ENCODE assay signal across 17 cellular contexts in the genomic region with DNA sequence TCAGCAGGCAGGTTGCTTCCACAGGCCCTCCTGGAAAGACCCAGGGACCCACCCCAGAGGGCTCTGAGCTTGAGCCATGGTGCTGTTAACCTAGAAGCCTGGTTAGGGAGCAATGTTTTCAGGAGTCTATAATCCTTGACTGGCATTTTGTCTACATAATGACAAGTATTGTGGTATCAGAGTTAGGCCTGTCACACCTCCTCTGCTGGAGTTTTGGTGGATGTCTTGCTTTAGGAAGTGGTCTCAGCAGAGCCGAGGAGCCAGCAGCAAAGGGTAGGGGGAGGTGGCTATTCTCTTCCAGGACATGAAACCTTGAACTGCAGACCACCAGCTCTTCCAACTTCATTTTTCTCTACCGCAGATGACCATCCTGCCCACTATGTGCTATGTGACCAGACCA.
DNase-seq lines count a peak whose midpoint lies in the region; ATAC-seq and TF ChIP-seq lines count a peak whose summit lies in the region.
"Had no signal": no experiment of that assay in that cellular context is flagged by ENCODE, and none has a peak within 500 bp of the region (broad histone marks: within the 10 kb centered on the region; RNA-seq: fewer than 3 reads in every experiment).

No MANE protein-coding gene starts in this region.

- no peaks in the 10 kb centered on the region for H3K27me3 ChIP-seq in esophagus muscularis mucosa
- no peaks in the 10 kb centered on the region for H3K27me3 ChIP-seq in vagina
- H3K27me3 ChIP-seq in right lobe of liver = no peaks in the 10 kb centered on the region
- H3K27me3 ChIP-seq: BLaER1 treated with 17β-estradiol and CSF1 and Interleukin-3, amounts not matched to agents 10 nM and 100 nM had no signal

- 93% methylated on average over 2 of the region's 2 CpGs for WGBS in esophagus muscularis mucosa
- 92% methylated on average over 2 of the region's 2 CpGs for WGBS in right lobe of liver (ENCODE audit: insufficient coverage, low coverage, low lambda C conversion rate, missing lambda C conversion rate)

- TF ChIP-seq CTCF in VCaP (conservative IDR thresholded peaks at IDR 0.05) (no peak), esophagus muscularis mucosa (IDR thresholded peaks at IDR 0.05) (no peak), vagina (IDR thresholded peaks at IDR 0.05) (no peak), right lobe of liver (IDR thresholded peaks at IDR 0.05) (no peak)

- H3K36me3 ChIP-seq in esophagus muscularis mucosa (no peaks in the 10 kb centered on the region), vagina (no peaks in the 10 kb centered on the region), right lobe of liver (no peaks in the 10 kb centered on the region)
- H3K36me3 ChIP-seq: BLaER1 treated with 17β-estradiol and CSF1 and Interleukin-3, amounts not matched to agents 10 nM and 100 nM had no signal

- intact Hi-C loops in esophagus muscularis mucosa (cut with DNase I) (no loop called here), vagina (cut with DNase I) (no loop called here), right lobe of liver (cut with DNase I) (no loop called here)

- H3K9me3 ChIP-seq in esophagus muscularis mucosa (no peaks in the 10 kb centered on the region), vagina (no peaks in the 10 kb centered on the region), right lobe of liver (no peaks in the 10 kb centered on the region)
- H3K9me3 ChIP-seq: A549; BLaER1 treated with 17β-estradiol and CSF1 and Interleukin-3, amounts not matched to agents 10 nM and 100 nM; Caco-2 had no signal

- TF ChIP-seq EP300 in esophagus muscularis mucosa (IDR thresholded peaks at IDR 0.05) = no peak

- H3K27ac ChIP-seq in VCaP (peak overlapping the region; percentile 97; the same call in 1 of the 2 replicates), esophagus muscularis mucosa (replicated peaks in 1 of 4) (no peak overlapping the region), vagina (no peak overlapping the region), right lobe of liver (no peak overlapping the region)
- H3K27ac ChIP-seq: 22Rv1; A549; BLaER1 treated with 17β-estradiol and CSF1 and Interleukin-3, amounts not matched to agents 10 nM and 100 nM; C4-2B had no signal

- H3K4me1 ChIP-seq in esophagus muscularis mucosa (peaks cover 0 to 4% (median 0%) of the 10 kb centered on the region in 4 donors), vagina (no peaks in the 10 kb centered on the region), right lobe of liver (peaks cover 0 to 8% (median 5%) of the 10 kb centered on the region in 4 donors)
- H3K4me1 ChIP-seq: A549; BLaER1 treated with 17β-estradiol and CSF1 and Interleukin-3, amounts not matched to agents 10 nM and 100 nM; Caco-2 had no signal

- no peak overlapping the region for H3K4me3 ChIP-seq in esophagus muscularis mucosa
- H3K4me3 ChIP-seq in vagina = no peak overlapping the region
- no peak overlapping the region for H3K4me3 ChIP-seq in right lobe of liver
- H3K4me3 ChIP-seq: A549; BLaER1 treated with 17β-estradiol and CSF1 and Interleukin-3, amounts not matched to agents 10 nM and 100 nM; GM12878 had no signal

- DNase-seq in esophagus muscularis mucosa (ENCODE audit: extremely low spot score) (peak; percentile 84), vagina (ENCODE audit: extremely low spot score in 2 of 2) (peak; percentile 52 to 74), right lobe of liver (no peak), NCI-H526 treated with DMSO at 0.1 percent for 48 hours (lab: John Stamatoyannopoulos, UW) (no peak)
- DNase-seq: AML-193; Caco-2; Calu3; CD4-positive, alpha-beta T cell; CD8-positive, alpha-beta T cell; DMS79 treated with DMSO at 0.1 percent for 48 hours; GDM1 had no signal

- TF ChIP-seq POLR2A in esophagus muscularis mucosa (IDR thresholded peaks at IDR 0.05; ENCODE audit: low read depth) (no peak), vagina (IDR thresholded peaks at IDR 0.05) (no peak), right lobe of liver (IDR thresholded peaks at IDR 0.05) (no peak)

- no peak for ATAC-seq in right lobe of liver
- ATAC-seq: A549; CD8-positive, alpha-beta T cell; GM12878 had no signal

Comparison
In these comparisons a context has a peak if more than half of its experiments do, and no peak if none do; other contexts are left out.
1. DNase-seq: peak in esophagus muscularis mucosa (single experiment) and vagina (2 of 2); none in right lobe of liver (0 of 3) and NCI-H526 treated with DMSO at 0.1 percent for 48 hours (single experiment).